Comparison of ENCODE assay signal across 4 cellular contexts in genomic region chr17:11204991-11205390, GRCh38. TPM values are rescaled to one million over a fixed set of nuclear protein-coding genes. Genes with fewer than 3 reads are reported as not detected.
"Had no signal": no experiment of that assay in that cellular context is flagged by ENCODE, and none has a peak within 500 bp of the region (broad histone marks: within the 10 kb centered on the region; RNA-seq: fewer than 3 reads in every experiment).

No MANE protein-coding gene starts in this region.

- H3K4me3 ChIP-seq: GM12878 had no signal

- ATAC-seq: GM12878 had no signal

- DNase-seq: GDM1, GF-D8 had no signal

RNA-seq across cellular contexts. Expression of gene SHISA6, which starts 36.0 kb away (rescaled TPM):
- total RNA-seq: G401, GM12878 had no signal
